Comparison of ENCODE assay signal across 9 cellular contexts in the genomic region with DNA sequence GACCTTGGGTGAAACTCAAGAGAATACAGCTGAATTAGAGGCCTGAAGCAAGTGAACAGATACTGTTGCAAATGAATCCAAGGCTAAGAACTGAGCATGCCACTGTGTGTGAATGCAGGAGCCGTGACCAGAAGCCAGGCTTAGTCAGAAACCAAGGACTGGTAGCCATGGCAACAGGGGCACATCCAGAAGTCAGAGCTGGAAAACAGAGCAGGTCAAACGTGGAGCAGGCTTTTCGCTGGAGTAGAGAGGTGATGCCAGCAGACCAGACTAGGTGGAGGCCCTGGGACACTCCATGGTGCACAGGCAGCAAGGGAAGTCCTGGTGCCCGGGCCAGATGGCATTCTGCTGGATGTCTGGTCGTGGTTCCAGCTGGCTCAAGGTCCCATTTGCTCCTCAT.
DNase-seq lines count a peak whose midpoint lies in the region; ATAC-seq and TF ChIP-seq lines count a peak whose summit lies in the region.
"Had no signal": no experiment of that assay in that cellular context is flagged by ENCODE, and none has a peak within 500 bp of the region (broad histone marks: within the 10 kb centered on the region; RNA-seq: fewer than 3 reads in every experiment).

No MANE protein-coding gene starts in this region.

- H3K27ac ChIP-seq in RWPE2 (ENCODE audit: poor library complexity, severe bottlenecking): no peak overlapping the region

- no peaks in the 10 kb centered on the region for H3K36me3 Mint-ChIP-seq in immature natural killer cell

- peaks cover 0 to 41% (median 8%) of the 10 kb centered on the region in 6 donors for H3K9me3 Mint-ChIP-seq in immature natural killer cell
- H3K9me3 Mint-ChIP-seq: T-helper 1 cell treated with Interleukin-12 subunit alpha and Interleukin-12 subunit beta and Interleukin-4 antibody, amounts not matched to agents 30 μg/mL and 1 μg/mL, for 36 hours had no signal

- H3K27ac Mint-ChIP-seq in immature natural killer cell: no peak overlapping the region
- H3K27ac Mint-ChIP-seq: T-helper 1 cell treated with Interleukin-12 subunit alpha and Interleukin-12 subunit beta and Interleukin-4 antibody, amounts not matched to agents 30 μg/mL and 1 μg/mL, for 36 hours had no signal

- H3K36me3 ChIP-seq in RWPE2 (ENCODE audit: low read depth) (no peaks in the 10 kb centered on the region), skeletal muscle satellite cell (ENCODE audit: insufficient read depth, low read length) (no peaks in the 10 kb centered on the region)

- DNase-seq in HK-2 (ENCODE audit: unreplicated experiment) (peak; percentile 73), RWPE2 (ENCODE audit: low spot score) (no peak), fibroblast of the aortic adventitia (ENCODE audit: low read depth) (peak; percentile 66), immature natural killer cell (no peak)

- H3K27me3 Mint-ChIP-seq in immature natural killer cell (ENCODE audit: low read depth in 3 of 3): no peaks in the 10 kb centered on the region

- peak overlapping the region; percentile 4 for H3K9ac ChIP-seq in skeletal muscle satellite cell (ENCODE audit: low read depth, low read length)

- H3K4me2 ChIP-seq in skeletal muscle satellite cell (ENCODE audit: low read length): peak overlapping the region; percentile 35

- ATAC-seq in RWPE2 (ENCODE audit: low read depth): peak; percentile 67
- ATAC-seq in GM21619 (IDR thresholded peaks at IDR 0.05; ENCODE audit: unreplicated experiment): no peak
- ATAC-seq in GM19351 (IDR thresholded peaks at IDR 0.05; ENCODE audit: unreplicated experiment): no peak
- ATAC-seq in HG03469 (IDR thresholded peaks at IDR 0.05; ENCODE audit: unreplicated experiment): no peak

- H3K4me1 Mint-ChIP-seq in immature natural killer cell: no peaks in the 10 kb centered on the region

- H3K4me3 ChIP-seq in RWPE2 (ENCODE audit: severe bottlenecking): no peak overlapping the region
- no peak overlapping the region for H3K4me3 ChIP-seq in fibroblast of the aortic adventitia (ENCODE audit: low read depth, low read length)
- no peak overlapping the region for H3K4me3 ChIP-seq in skeletal muscle satellite cell (ENCODE audit: low read length)

- H3K27me3 ChIP-seq in RWPE2 (ENCODE audit: insufficient read depth, poor library complexity, severe bottlenecking): no peaks in the 10 kb centered on the region
- H3K27me3 ChIP-seq in skeletal muscle satellite cell (ENCODE audit: control insufficient read depth, insufficient read depth, low read length): no peaks in the 10 kb centered on the region

- H3K4me1 ChIP-seq in RWPE2 (ENCODE audit: insufficient read depth, poor library complexity, severe bottlenecking) (no peaks in the 10 kb centered on the region), skeletal muscle satellite cell (ENCODE audit: control insufficient read depth, insufficient read depth, low read length) (peaks cover 17% of the 10 kb centered on the region)

- no peak overlapping the region for H3K4me3 Mint-ChIP-seq in immature natural killer cell
- H3K4me3 Mint-ChIP-seq: T-helper 1 cell treated with Interleukin-12 subunit alpha and Interleukin-12 subunit beta and Interleukin-4 antibody, amounts not matched to agents 30 μg/mL and 1 μg/mL, for 36 hours had no signal

- H3K9me3 ChIP-seq in RWPE2 (ENCODE audit: severe bottlenecking) (no peaks in the 10 kb centered on the region), skeletal muscle satellite cell (replicated peaks; ENCODE audit: low read length) (no peaks in the 10 kb centered on the region)

- TF ChIP-seq CTCF in RWPE2 (IDR thresholded peaks at IDR 0.05; ENCODE audit: poor library complexity, severe bottlenecking) (no peak), fibroblast of the aortic adventitia (IDR thresholded peaks at IDR 0.05; ENCODE audit: insufficient read depth, low read length) (no peak)

Comparison
In these comparisons a context has a peak if more than half of its experiments do, and no peak if none do; other contexts are left out.
1. DNase-seq: peak in HK-2 (single experiment) and fibroblast of the aortic adventitia (single experiment); none in RWPE2 (single experiment) and immature natural killer cell (0 of 3).